Comparison of ENCODE assay signal across 8 cellular contexts in the genomic region with DNA sequence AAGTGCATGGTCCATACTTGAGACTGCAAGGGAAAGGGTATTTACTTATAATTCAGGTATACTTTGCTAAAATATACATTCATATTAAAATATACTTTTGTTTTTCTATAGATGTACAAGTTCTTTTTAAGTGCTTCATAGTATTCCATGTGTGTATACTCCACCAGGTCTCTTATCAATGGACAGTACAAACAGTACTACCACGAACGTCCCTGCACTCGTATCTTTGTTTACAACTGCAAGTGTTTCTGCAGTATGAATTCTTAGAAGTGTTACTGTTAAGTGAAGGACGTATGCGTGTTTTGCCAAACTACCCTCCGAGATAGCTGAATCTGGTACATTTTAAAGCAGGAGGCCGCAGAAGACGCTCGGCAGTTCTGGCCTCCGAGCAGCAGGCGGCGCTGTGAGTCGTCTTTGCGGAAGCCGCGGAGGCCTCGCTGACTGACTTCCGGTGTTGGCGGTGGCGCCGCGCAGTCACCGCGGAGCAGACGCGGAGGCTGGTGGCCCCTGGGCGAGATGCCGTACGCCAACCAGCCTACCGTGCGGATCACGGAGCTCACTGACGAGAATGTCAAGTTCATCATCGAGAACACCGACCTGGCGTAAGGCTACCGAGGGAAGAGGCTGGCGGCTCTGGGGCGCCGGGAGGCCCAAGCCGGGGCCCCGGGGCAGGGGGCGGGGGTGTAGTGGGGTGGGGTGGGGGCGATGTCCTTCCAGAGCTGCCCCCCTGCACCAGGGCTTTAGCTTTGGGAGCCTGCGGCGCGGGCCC. TPM values are rescaled to one million over a fixed set of nuclear protein-coding genes. Genes with fewer than 3 reads are reported as not detected.
DNase-seq lines count a peak whose midpoint lies in the region; ATAC-seq and TF ChIP-seq lines count a peak whose summit lies in the region.

A gene (plus strand): TSS at position 471 of the 769 bp plus-strand sequence. CDS start 46 bp downstream, at position 517.

- ATAC-seq in GM21515 (IDR thresholded peaks at IDR 0.05; ENCODE audit: unreplicated experiment), result peak; percentile 86
- ATAC-seq in Panc1, result peak; percentile 96
- ATAC-seq in naive B cell (ENCODE audit: low read depth in 2 of 2), result peak; percentile 97 to 98
- ATAC-seq in stimulated activated memory B cell treated with anti-CD40 and anti-IgM and Interleukin-4, amounts not matched to agents 10 μg/mL and 1 μg/mL and 100 μg/mL, for 72 hours, result peak; percentile 96

- H3K4me3 Mint-ChIP-seq in naive B cell, result peak within 1 kb of the TSS; percentile 88 to 100 (median 100)
- peak within 1 kb of the TSS; percentile 100 for H3K4me3 Mint-ChIP-seq in stimulated activated memory B cell treated with anti-CD40 and anti-IgM and Interleukin-4, amounts not matched to agents 10 μg/mL and 1 μg/mL and 100 μg/mL, for 72 hours

- H3K27ac ChIP-seq in Panc1 (ENCODE audit: low read length) (peak within 1 kb of the TSS; percentile 81), esophagus squamous epithelium (peak within 1 kb of the TSS; percentile 91 to 93 (median 93))

- peak; percentile 93 for TF ChIP-seq CTCF in Panc1 (IDR thresholded peaks at IDR 0.05)
- TF ChIP-seq CTCF in esophagus squamous epithelium (IDR thresholded peaks at IDR 0.05), result peak; percentile 89 to 99 (median 96)

- H3K4me1 ChIP-seq in Panc1 (ENCODE audit: control insufficient read depth, insufficient read depth, low read length), result 0 out of 2 replicates have a peak, but pooled peaks cover 2% of the 10 kb centered on the region
- H3K4me1 ChIP-seq in esophagus squamous epithelium, result peaks cover 7 to 29% (median 13%) of the 10 kb centered on the region in 3 donors

- H3K27me3 ChIP-seq in Panc1 (ENCODE audit: control insufficient read depth, insufficient read depth, low read length) (no peaks in the 10 kb centered on the region), esophagus squamous epithelium (no peaks in the 10 kb centered on the region)

- CTCF ChIA-PET in Panc1 (lab: Charles Lee), result interaction anchor here (0.8 kb wide), 1 partner anchor 11 kb away, joined by 5 read pairs; no protein-coding TSS in a partner anchor

- no peaks in the 10 kb centered on the region; the same call in 1 of the 2 replicates for H3K36me3 ChIP-seq in Panc1 (ENCODE audit: control insufficient read depth, insufficient read depth, low read length)
- H3K36me3 ChIP-seq in esophagus squamous epithelium, result peaks cover 5 to 81% (median 30%) of the 10 kb centered on the region in 3 donors

- in situ Hi-C loops in Panc1 (cut with HindIII; ENCODE audit: low pct_unique_long_range_greater_than_20kb, low sequenced_read_pairs), result no loop called here

- BruUV-seq in Panc1 (replicated peaks; lab: Mats Ljungman, UMichigan), result no TSS peak

- H3K9me3 ChIP-seq in Panc1 (ENCODE audit: control insufficient read depth, insufficient read depth, low read depth, low read length) (no peaks in the 10 kb centered on the region), esophagus squamous epithelium (no peaks in the 10 kb centered on the region)

- H3K9me3 Mint-ChIP-seq in naive B cell, result no peaks in the 10 kb centered on the region
- no peaks in the 10 kb centered on the region for H3K9me3 Mint-ChIP-seq in stimulated activated memory B cell treated with anti-CD40 and anti-IgM and Interleukin-4, amounts not matched to agents 10 μg/mL and 1 μg/mL and 100 μg/mL, for 72 hours

- H3K27me3 Mint-ChIP-seq in naive B cell, result no peaks in the 10 kb centered on the region
- H3K27me3 Mint-ChIP-seq in stimulated activated memory B cell treated with anti-CD40 and anti-IgM and Interleukin-4, amounts not matched to agents 10 μg/mL and 1 μg/mL and 100 μg/mL, for 72 hours, result no peaks in the 10 kb centered on the region

- peak; percentile 75 for DNase-seq in DMS153 treated with DMSO at 0.1 percent for 48 hours (lab: John Stamatoyannopoulos, UW; ENCODE audit: unreplicated experiment)
- peak; percentile 62 for DNase-seq in HuH-7.5 (ENCODE audit: low spot score)
- DNase-seq in Panc1 (ENCODE audit: low read depth, low spot score), result peak; percentile 43
- peak; percentile 97 for DNase-seq in activated T-cell treated with anti-CD3 and anti-CD28 coated beads, Interleukin-2, amount 50 U/mL, for 48 hours
- peak; percentile 25 for DNase-seq in esophagus squamous epithelium (lab: John Stamatoyannopoulos, UW)
- peak; percentile 88 for DNase-seq in naive B cell

- H3K27ac Mint-ChIP-seq in naive B cell, result peak within 1 kb of the TSS; percentile 90 to 99 (median 96)
- H3K27ac Mint-ChIP-seq in stimulated activated memory B cell treated with anti-CD40 and anti-IgM and Interleukin-4, amounts not matched to agents 10 μg/mL and 1 μg/mL and 100 μg/mL, for 72 hours, result peak within 1 kb of the TSS; percentile 96

- intact Hi-C loops in Panc1 (cut with micrococcal nuclease; ENCODE audit: unreplicated experiment), result loop anchor here (10.0 kb wide), 1 partner anchor 52 kb away; no protein-coding TSS in a partner anchor
- intact Hi-C loops in esophagus squamous epithelium (cut with DNase I), result no loop called here

- H3K4me1 Mint-ChIP-seq in naive B cell, result peaks cover 17 to 34% (median 21%) of the 10 kb centered on the region in 3 donors
- peaks cover 21% of the 10 kb centered on the region for H3K4me1 Mint-ChIP-seq in stimulated activated memory B cell treated with anti-CD40 and anti-IgM and Interleukin-4, amounts not matched to agents 10 μg/mL and 1 μg/mL and 100 μg/mL, for 72 hours

- H3K4me3 ChIP-seq in Panc1 (ENCODE audit: low read depth in 2 of 2, low read length in 2 of 2), result peak within 1 kb of the TSS; percentile 90 to 92
- H3K4me3 ChIP-seq in esophagus squamous epithelium, result peak within 1 kb of the TSS; percentile 90 to 100 (median 94)

- peaks cover 0 to 8% of the 10 kb centered on the region in 2 donors for H3K36me3 Mint-ChIP-seq in naive B cell
- peaks cover 37% of the 10 kb centered on the region for H3K36me3 Mint-ChIP-seq in stimulated activated memory B cell treated with anti-CD40 and anti-IgM and Interleukin-4, amounts not matched to agents 10 μg/mL and 1 μg/mL and 100 μg/mL, for 72 hours

- TF ChIP-seq POLR2A in esophagus squamous epithelium (IDR thresholded peaks at IDR 0.05), result peak in 3 of 4 donors; percentile 64 to 87 (median 86)

- POLR2A ChIA-PET in Panc1 (lab: Charles Lee), result interaction anchor here (0.6 kb wide), 1 partner anchor 117 kb away, joined by 3 read pairs; no protein-coding TSS in a partner anchor

- WGBS in esophagus squamous epithelium, 2 donors, result 3 to 9% methylated on average over 6 of the region's 47 CpGs

RNA-seq across cellular contexts. Expression of the gene that starts here (rescaled TPM):
- total RNA-seq in Panc1 (2021; ENCODE audit: unreplicated experiment) (53.9 TPM), esophagus squamous epithelium (10 to 100 TPM; 58.8 to 86.8 (median 71.1) TPM)
- polyA plus RNA-seq in Panc1 (2012; ENCODE audit: insufficient read length), result 89.5 TPM
- 10 to 100 TPM; 33.6 to 59.9 (median 39.7) TPM for polyA plus RNA-seq in naive B cell (ENCODE audit: low read depth in 6 of 6)

Comparison
In these comparisons a context has a peak if more than half of its experiments do, and no peak if none do; other contexts are left out.
1. Peak in every context shown above with its lines: DNase-seq, ATAC-seq, H3K4me3 ChIP-seq and H3K27ac ChIP-seq.
2. DNase-seq: peak in every context shown above with its lines; median percentile 97 in activated T-cell treated with anti-CD3 and anti-CD28 coated beads, Interleukin-2, amount 50 U/mL, for 48 hours; 88 in naive B cell; 75 in DMS153 treated with DMSO at 0.1 percent for 48 hours; 62 in HuH-7.5; 43 in Panc1; 25 in esophagus squamous epithelium.